In the genomic region with DNA sequence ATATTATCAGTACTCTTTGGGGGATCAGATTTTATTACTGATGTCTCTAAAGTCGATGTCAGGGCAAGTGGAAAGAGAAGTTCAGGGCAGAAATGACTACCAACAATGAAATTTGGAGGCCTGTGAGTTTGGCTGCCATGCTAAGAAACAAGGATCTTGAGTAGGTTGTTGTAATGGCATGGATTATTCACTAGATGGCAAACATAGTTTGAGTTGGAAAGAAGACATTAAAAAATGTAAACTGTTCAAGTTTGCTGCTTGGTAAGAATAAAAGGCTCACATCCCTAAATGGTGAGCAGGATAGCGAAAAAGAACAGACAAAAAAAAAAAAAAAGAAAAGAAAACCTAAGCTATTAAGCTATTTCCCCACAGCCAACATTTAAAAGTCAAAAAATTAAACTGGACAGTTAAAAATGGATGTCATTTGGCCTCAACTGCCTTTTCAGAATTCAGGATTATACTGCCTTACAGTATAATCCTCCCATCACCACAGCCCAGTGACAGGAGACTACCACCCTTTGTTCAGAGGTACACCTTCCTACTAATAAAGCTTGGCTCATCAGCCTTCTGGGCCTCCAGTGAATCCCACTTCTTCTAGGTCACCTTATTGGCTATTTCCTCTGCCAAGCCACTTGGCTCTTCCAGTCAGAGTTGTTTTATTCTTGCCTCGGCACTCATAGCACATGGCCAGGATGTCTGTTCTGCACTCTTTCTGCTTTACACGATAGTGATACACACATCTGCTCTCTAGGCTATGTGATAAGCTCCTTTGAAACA, we compare ENCODE assay signal across 1 cellular context.
A peak's percentile ranks its signal among the peaks of the same experiment; 100 is the strongest.
TF ChIP-seq lines count a peak whose summit lies in the region.

No MANE protein-coding gene starts in this region.

TF ChIP-seq in IMR-90, 13 proteins besides CTCF, POLR2A, EP300 and RAD21:
- TF ChIP-seq SMC3 (IDR thresholded peaks at IDR 0.05; ENCODE audit: low read depth, low read length) (peak; percentile 81), RCOR1 (IDR thresholded peaks at IDR 0.05; ENCODE audit: insufficient replicate concordance, low read length) (no peak)
TF ChIP-seq in IMR-90: peak in this region for 1.
